In the genomic region with DNA sequence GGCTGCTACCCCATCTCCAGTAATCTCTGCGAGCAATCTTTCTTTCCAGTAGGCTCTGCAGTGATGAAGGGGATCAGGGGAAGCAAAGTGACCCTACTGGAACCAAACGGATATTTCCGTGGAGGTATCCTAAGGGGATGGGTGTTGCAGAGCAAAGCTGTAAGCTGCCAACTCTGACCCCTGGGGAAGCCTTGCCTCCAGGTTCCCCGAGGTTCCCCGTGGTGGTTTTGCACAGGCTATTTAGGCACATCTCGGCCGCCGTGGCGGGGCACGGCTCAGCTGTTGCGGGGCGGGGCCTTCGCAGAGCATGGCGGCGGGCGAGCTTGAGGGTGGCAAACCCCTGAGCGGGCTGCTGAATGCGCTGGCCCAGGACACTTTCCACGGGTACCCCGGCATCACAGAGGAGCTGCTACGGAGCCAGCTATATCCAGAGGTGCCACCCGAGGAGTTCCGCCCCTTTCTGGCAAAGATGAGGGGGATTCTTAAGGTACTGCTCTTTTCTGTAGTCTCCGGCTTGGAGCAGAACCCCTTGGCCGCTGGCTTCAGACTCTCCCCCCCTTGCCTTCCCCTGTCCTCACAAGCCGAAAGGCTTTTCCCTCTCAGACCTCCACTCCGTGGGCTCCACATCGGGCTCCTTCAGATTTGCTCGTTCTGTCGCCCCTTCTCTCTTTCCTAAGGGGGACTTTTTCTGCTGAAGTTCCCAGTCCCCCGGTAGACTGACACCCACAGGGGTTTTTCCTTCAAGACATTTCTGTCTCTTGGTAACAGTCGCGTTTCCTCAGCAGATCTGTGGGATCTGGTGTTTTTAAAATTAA, we compare ENCODE assay signal across 8 cellular contexts. TPM values are rescaled to one million over a fixed set of nuclear protein-coding genes. Genes with fewer than 3 reads are reported as not detected.
DNase-seq lines count a peak whose midpoint lies in the region; ATAC-seq and TF ChIP-seq lines count a peak whose summit lies in the region.

A gene (plus strand): TSS at position 303 of the 815 bp plus-strand sequence. CDS start 5 bp downstream, at position 308.

- peak within 1 kb of the TSS; percentile 99 for H3K4me2 ChIP-seq in osteoblast (ENCODE audit: insufficient read depth, low read length)

- H3K9me3 ChIP-seq in osteoblast (ENCODE audit: low read depth, low read length) (no peaks in the 10 kb centered on the region), testis (no peaks in the 10 kb centered on the region)

- WGBS in testis, 2 donors: 1% methylated on average over 28 to 33 of the region's 33 CpGs

- no peak for TF ChIP-seq POLR2A in testis (IDR thresholded peaks at IDR 0.05)

- H3K4me1 ChIP-seq in osteoblast (ENCODE audit: insufficient read depth, low read length) (peaks cover 10% of the 10 kb centered on the region), testis (peaks cover 3% of the 10 kb centered on the region)

- ATAC-seq in SK-N-SH treated with all-trans-retinoic acid at 6 μM for 48 hours: peak; percentile 100

- H3K27me3 ChIP-seq in osteoblast (ENCODE audit: insufficient read depth, low read length): no peaks in the 10 kb centered on the region
- no peaks in the 10 kb centered on the region for H3K27me3 ChIP-seq in testis

- no peaks in the 10 kb centered on the region for H4K20me1 ChIP-seq in osteoblast (ENCODE audit: insufficient read depth, low read length)

- H3K79me2 ChIP-seq in osteoblast (ENCODE audit: insufficient read depth, low read length): peaks cover 35% of the 10 kb centered on the region

- TF ChIP-seq CTCF in osteoblast (IDR thresholded peaks at IDR 0.05; ENCODE audit: extremely low read depth, low read depth, low read length): no peak
- peak in 1 of 3 experiments; percentile 17 for TF ChIP-seq CTCF in testis (IDR thresholded peaks at IDR 0.05)

- H3K4me3 ChIP-seq in osteoblast (ENCODE audit: insufficient read depth, low read length): peak within 1 kb of the TSS; percentile 96
- H3K4me3 ChIP-seq in testis: peak within 1 kb of the TSS; percentile 63 to 96

- H3K27ac ChIP-seq in osteoblast (ENCODE audit: low read depth, low read length): peak within 1 kb of the TSS; percentile 68
- peak within 1 kb of the TSS; percentile 27 to 70 for H3K27ac ChIP-seq in testis

- intact Hi-C loops in testis (cut with DNase I; ENCODE audit: low total_unique reads): no loop called here

- H3K36me3 ChIP-seq in osteoblast (ENCODE audit: insufficient read depth, low read length): no peaks in the 10 kb centered on the region
- no peaks in the 10 kb centered on the region for H3K36me3 ChIP-seq in testis (ENCODE audit: low read depth, missing control alignments)

- DNase-seq in GDM1 (lab: John Stamatoyannopoulos, UW) (peak; percentile 62), H4 (ENCODE audit: low spot score) (peak; percentile 56), LoVo (ENCODE audit: low spot score) (peak; percentile 74), glomerular endothelial cell (ENCODE audit: extremely low read depth, low read depth, low spot score) (no peak), osteoblast (ENCODE audit: insufficient read length, low spot score, missing footprints) (peak; percentile 86), testis (peak; percentile 93)
- DNase-seq in activated naive CD4-positive, alpha-beta T cell treated with anti-CD3 and anti-CD28 coated beads, Interleukin-2, amount 50 U/mL, for 16 hours: peak; percentile 85

- peak within 1 kb of the TSS; percentile 100 for H2AFZ ChIP-seq in osteoblast (ENCODE audit: low read length)

TF ChIP-seq in SK-N-SH treated with all-trans-retinoic acid at 6 μM for 48 hours, 23 proteins besides CTCF, POLR2A, EP300 and RAD21:
- TF ChIP-seq, protein P1, sequence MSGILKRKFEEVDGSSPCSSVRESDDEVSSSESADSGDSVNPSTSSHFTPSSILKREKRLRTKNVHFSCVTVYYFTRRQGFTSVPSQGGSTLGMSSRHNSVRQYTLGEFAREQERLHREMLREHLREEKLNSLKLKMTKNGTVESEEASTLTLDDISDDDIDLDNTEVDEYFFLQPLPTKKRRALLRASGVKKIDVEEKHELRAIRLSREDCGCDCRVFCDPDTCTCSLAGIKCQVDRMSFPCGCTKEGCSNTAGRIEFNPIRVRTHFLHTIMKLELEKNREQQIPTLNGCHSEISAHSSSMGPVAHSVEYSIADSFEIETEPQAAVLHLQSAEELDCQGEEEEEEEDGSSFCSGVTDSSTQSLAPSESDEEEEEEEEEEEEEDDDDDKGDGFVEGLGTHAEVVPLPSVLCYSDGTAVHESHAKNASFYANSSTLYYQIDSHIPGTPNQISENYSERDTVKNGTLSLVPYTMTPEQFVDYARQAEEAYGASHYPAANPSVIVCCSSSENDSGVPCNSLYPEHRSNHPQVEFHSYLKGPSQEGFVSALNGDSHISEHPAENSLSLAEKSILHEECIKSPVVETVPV (CRISPR knock-in tag; IDR thresholded peaks at IDR 0.05): 0 out of 2 replicates have a peak, but pooled peaks have one; percentile 4
- TF ChIP-seq ZC3H10 (CRISPR knock-in tag; IDR thresholded peaks at IDR 0.05): no peak
- no peak for TF ChIP-seq PPARA (CRISPR knock-in tag; IDR thresholded peaks at IDR 0.05; ENCODE audit: borderline replicate concordance)
- no peak for TF ChIP-seq OSR1 (CRISPR knock-in tag; IDR thresholded peaks at IDR 0.05)
TF ChIP-seq in SK-N-SH treated with all-trans-retinoic acid at 6 μM for 48 hours: peak in this region for 1.

RNA-seq across cellular contexts. Expression of the gene that starts here (rescaled TPM):
- 46.1 and 58.1 TPM in 2 replicates for total RNA-seq in H4 (2014; rRNA removed; shearing (Covaris generic))
- total RNA-seq in glomerular endothelial cell (35.3 and 48.1 TPM in 2 replicates), osteoblast (44.5 and 51.8 TPM in 2 replicates), testis (10 to 100 TPM; 61.7 to 87.9 TPM)
- 85.2 TPM for polyA plus RNA-seq in testis (ENCODE audit: insufficient read depth, low read depth, low replicate concordance)
